ENCODE assay signal across 2 cellular contexts in the genomic region with DNA sequence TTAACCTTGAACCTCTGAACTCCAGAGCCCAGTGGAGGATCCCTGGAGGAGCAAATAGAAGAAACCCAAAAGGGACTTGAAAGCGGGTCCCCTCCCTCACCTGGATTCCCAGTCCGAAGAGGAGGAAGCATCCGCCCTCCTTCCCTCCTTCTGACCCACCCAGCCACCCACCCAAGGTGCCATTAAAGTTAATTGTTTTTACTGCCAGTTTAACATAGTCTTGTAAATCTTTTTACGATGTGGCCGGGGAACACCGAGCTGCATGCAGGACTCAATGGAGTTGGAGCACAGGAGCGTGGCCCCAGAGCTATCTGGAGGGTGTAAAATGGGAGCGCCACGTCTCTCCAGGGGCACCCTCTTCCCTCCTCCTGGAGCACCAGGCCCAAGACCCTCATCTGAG.
TF ChIP-seq lines count a peak whose summit lies in the region.

No MANE protein-coding gene starts in this region.

TF ChIP-seq in HEK293, 187 proteins besides CTCF, POLR2A, EP300 and RAD21 (continues in another document):
- TF ChIP-seq ZNF266 (tag by site-specific recombination; IDR thresholded peaks at IDR 0.05; ENCODE audit: low read depth): no peak
- TF ChIP-seq, protein P1, sequence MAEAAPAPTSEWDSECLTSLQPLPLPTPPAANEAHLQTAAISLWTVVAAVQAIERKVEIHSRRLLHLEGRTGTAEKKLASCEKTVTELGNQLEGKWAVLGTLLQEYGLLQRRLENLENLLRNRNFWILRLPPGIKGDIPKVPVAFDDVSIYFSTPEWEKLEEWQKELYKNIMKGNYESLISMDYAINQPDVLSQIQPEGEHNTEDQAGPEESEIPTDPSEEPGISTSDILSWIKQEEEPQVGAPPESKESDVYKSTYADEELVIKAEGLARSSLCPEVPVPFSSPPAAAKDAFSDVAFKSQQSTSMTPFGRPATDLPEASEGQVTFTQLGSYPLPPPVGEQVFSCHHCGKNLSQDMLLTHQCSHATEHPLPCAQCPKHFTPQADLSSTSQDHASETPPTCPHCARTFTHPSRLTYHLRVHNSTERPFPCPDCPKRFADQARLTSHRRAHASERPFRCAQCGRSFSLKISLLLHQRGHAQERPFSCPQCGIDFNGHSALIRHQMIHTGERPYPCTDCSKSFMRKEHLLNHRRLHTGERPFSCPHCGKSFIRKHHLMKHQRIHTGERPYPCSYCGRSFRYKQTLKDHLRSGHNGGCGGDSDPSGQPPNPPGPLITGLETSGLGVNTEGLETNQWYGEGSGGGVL (tag by site-specific recombination; IDR thresholded peaks at IDR 0.05): 0 out of 2 replicates have a peak, but pooled peaks have one; percentile 29
- peak; percentile 34; the same call in 1 of the 2 replicates for TF ChIP-seq ZBTB17 (tag by site-specific recombination; IDR thresholded peaks at IDR 0.05)
- TF ChIP-seq ZFHX2 (tag by site-specific recombination; conservative IDR thresholded peaks at IDR 0.05): peak; percentile 67
- TF ChIP-seq ZNF423 (tag by site-specific recombination; IDR thresholded peaks at IDR 0.05): peak; percentile 64; the same call in 1 of the 2 replicates
- peak; percentile 46 for TF ChIP-seq FEZF1 (tag by site-specific recombination; IDR thresholded peaks at IDR 0.05)
- 0 out of 2 replicates have a peak, but pooled peaks have one; percentile 17 for TF ChIP-seq SP7 (tag by site-specific recombination; IDR thresholded peaks at IDR 0.05)
- TF ChIP-seq ZNF2 (tag by site-specific recombination; IDR thresholded peaks at IDR 0.05): no peak
- 0 out of 2 replicates have a peak, but pooled peaks have one; percentile 18 for TF ChIP-seq ZNF843 (tag by site-specific recombination; IDR thresholded peaks at IDR 0.05)
- TF ChIP-seq PRDM10 (tag by site-specific recombination; IDR thresholded peaks at IDR 0.05): peak; percentile 56; the same call in 1 of the 2 replicates
- peak; percentile 89 for TF ChIP-seq KLF1 (tag by site-specific recombination; IDR thresholded peaks at IDR 0.05)
- TF ChIP-seq ZBTB8A (tag by site-specific recombination; IDR thresholded peaks at IDR 0.05): no peak
- TF ChIP-seq, protein P2, sequence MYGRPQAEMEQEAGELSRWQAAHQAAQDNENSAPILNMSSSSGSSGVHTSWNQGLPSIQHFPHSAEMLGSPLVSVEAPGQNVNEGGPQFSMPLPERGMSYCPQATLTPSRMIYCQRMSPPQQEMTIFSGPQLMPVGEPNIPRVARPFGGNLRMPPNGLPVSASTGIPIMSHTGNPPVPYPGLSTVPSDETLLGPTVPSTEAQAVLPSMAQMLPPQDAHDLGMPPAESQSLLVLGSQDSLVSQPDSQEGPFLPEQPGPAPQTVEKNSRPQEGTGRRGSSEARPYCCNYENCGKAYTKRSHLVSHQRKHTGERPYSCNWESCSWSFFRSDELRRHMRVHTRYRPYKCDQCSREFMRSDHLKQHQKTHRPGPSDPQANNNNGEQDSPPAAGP (tag by site-specific recombination; IDR thresholded peaks at IDR 0.05): peak; percentile 76; the same call in 1 of the 2 replicates
- 0 out of 2 replicates have a peak, but pooled peaks have one; percentile 47 for TF ChIP-seq ZBTB44 (tag by site-specific recombination; IDR thresholded peaks at IDR 0.05)
- TF ChIP-seq, protein P3, sequence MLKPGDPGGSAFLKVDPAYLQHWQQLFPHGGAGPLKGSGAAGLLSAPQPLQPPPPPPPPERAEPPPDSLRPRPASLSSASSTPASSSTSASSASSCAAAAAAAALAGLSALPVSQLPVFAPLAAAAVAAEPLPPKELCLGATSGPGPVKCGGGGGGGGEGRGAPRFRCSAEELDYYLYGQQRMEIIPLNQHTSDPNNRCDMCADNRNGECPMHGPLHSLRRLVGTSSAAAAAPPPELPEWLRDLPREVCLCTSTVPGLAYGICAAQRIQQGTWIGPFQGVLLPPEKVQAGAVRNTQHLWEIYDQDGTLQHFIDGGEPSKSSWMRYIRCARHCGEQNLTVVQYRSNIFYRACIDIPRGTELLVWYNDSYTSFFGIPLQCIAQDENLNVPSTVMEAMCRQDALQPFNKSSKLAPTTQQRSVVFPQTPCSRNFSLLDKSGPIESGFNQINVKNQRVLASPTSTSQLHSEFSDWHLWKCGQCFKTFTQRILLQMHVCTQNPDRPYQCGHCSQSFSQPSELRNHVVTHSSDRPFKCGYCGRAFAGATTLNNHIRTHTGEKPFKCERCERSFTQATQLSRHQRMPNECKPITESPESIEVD (tag by site-specific recombination; IDR thresholded peaks at IDR 0.05): peak; percentile 45; the same call in 1 of the 2 replicates

TF ChIP-seq in H1, 55 proteins besides CTCF, POLR2A, EP300 and RAD21:
- TF ChIP-seq CREB1 (IDR thresholded peaks at IDR 0.05): no peak
- no peak for TF ChIP-seq SP1 (IDR thresholded peaks at IDR 0.05; ENCODE audit: low read depth, low read length)
- TF ChIP-seq USF2 (IDR thresholded peaks at IDR 0.05; ENCODE audit: low read length): no peak
- no peak for TF ChIP-seq CHD1 (IDR thresholded peaks at IDR 0.05; ENCODE audit: low read depth, low read length)
- TF ChIP-seq YY1 (IDR thresholded peaks at IDR 0.05; ENCODE audit: low read depth, low read length): no peak
- TF ChIP-seq, protein P4, sequence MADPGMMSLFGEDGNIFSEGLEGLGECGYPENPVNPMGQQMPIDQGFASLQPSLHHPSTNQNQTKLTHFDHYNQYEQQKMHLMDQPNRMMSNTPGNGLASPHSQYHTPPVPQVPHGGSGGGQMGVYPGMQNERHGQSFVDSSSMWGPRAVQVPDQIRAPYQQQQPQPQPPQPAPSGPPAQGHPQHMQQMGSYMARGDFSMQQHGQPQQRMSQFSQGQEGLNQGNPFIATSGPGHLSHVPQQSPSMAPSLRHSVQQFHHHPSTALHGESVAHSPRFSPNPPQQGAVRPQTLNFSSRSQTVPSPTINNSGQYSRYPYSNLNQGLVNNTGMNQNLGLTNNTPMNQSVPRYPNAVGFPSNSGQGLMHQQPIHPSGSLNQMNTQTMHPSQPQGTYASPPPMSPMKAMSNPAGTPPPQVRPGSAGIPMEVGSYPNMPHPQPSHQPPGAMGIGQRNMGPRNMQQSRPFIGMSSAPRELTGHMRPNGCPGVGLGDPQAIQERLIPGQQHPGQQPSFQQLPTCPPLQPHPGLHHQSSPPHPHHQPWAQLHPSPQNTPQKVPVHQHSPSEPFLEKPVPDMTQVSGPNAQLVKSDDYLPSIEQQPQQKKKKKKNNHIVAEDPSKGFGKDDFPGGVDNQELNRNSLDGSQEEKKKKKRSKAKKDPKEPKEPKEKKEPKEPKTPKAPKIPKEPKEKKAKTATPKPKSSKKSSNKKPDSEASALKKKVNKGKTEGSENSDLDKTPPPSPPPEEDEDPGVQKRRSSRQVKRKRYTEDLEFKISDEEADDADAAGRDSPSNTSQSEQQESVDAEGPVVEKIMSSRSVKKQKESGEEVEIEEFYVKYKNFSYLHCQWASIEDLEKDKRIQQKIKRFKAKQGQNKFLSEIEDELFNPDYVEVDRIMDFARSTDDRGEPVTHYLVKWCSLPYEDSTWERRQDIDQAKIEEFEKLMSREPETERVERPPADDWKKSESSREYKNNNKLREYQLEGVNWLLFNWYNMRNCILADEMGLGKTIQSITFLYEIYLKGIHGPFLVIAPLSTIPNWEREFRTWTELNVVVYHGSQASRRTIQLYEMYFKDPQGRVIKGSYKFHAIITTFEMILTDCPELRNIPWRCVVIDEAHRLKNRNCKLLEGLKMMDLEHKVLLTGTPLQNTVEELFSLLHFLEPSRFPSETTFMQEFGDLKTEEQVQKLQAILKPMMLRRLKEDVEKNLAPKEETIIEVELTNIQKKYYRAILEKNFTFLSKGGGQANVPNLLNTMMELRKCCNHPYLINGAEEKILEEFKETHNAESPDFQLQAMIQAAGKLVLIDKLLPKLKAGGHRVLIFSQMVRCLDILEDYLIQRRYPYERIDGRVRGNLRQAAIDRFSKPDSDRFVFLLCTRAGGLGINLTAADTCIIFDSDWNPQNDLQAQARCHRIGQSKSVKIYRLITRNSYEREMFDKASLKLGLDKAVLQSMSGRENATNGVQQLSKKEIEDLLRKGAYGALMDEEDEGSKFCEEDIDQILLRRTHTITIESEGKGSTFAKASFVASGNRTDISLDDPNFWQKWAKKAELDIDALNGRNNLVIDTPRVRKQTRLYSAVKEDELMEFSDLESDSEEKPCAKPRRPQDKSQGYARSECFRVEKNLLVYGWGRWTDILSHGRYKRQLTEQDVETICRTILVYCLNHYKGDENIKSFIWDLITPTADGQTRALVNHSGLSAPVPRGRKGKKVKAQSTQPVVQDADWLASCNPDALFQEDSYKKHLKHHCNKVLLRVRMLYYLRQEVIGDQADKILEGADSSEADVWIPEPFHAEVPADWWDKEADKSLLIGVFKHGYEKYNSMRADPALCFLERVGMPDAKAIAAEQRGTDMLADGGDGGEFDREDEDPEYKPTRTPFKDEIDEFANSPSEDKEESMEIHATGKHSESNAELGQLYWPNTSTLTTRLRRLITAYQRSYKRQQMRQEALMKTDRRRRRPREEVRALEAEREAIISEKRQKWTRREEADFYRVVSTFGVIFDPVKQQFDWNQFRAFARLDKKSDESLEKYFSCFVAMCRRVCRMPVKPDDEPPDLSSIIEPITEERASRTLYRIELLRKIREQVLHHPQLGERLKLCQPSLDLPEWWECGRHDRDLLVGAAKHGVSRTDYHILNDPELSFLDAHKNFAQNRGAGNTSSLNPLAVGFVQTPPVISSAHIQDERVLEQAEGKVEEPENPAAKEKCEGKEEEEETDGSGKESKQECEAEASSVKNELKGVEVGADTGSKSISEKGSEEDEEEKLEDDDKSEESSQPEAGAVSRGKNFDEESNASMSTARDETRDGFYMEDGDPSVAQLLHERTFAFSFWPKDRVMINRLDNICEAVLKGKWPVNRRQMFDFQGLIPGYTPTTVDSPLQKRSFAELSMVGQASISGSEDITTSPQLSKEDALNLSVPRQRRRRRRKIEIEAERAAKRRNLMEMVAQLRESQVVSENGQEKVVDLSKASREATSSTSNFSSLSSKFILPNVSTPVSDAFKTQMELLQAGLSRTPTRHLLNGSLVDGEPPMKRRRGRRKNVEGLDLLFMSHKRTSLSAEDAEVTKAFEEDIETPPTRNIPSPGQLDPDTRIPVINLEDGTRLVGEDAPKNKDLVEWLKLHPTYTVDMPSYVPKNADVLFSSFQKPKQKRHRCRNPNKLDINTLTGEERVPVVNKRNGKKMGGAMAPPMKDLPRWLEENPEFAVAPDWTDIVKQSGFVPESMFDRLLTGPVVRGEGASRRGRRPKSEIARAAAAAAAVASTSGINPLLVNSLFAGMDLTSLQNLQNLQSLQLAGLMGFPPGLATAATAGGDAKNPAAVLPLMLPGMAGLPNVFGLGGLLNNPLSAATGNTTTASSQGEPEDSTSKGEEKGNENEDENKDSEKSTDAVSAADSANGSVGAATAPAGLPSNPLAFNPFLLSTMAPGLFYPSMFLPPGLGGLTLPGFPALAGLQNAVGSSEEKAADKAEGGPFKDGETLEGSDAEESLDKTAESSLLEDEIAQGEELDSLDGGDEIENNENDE (IDR thresholded peaks at IDR 0.05; ENCODE audit: insufficient replicate concordance, low read length): no peak
- TF ChIP-seq NRF1 (IDR thresholded peaks at IDR 0.05; ENCODE audit: low read depth, low read length): no peak
- TF ChIP-seq SIN3A (conservative IDR thresholded peaks at IDR 0.05 in 1 of 2, IDR thresholded peaks at IDR 0.05 in 1 of 2; ENCODE audit: low read depth in 1 of 2, low read length in 2 of 2): no peak
